24 cellular contexts compared by ENCODE assay signal in genomic region chr9:18228101-18228500, GRCh38.
"Had no signal": no experiment of that assay in that cellular context is flagged by ENCODE, and none has a peak within 500 bp of the region (broad histone marks: within the 10 kb centered on the region; RNA-seq: fewer than 3 reads in every experiment).

No MANE protein-coding gene starts in this region.

- DNase-seq: natural killer cell; occipital lobe; ovary; posterior cingulate gyrus; psoas muscle; right cardiac atrium; right lobe of liver; sigmoid colon; small intestine; stimulated activated CD4-positive, alpha-beta T cell treated with anti-CD3 and anti-CD28 coated beads, Interleukin-15, amount 100 ng/mL, for 24 hours; stimulated activated CD4-positive, alpha-beta T cell treated with anti-CD3 and anti-CD28 coated beads, Interleukin-2, amount 100 ng/mL, for 24 hours; stimulated activated CD4-positive, alpha-beta T cell treated with anti-CD3 and anti-CD28 coated beads, Interleukin-2, amount 100 ng/mL, for 48 hours; stimulated activated CD4-positive, alpha-beta T cell treated with anti-CD3 and anti-CD28 coated beads, Interleukin-4, amount 100 ng/mL, for 24 hours; stimulated activated naive B cell treated with anti-CD40 and anti-IgM and Interleukin-4, amounts not matched to agents 10 μg/mL and 1 μg/mL and 100 μg/mL, for 72 hours; stimulated activated naive CD4-positive, alpha-beta T cell treated with Interleukin-2 at 50 U/mL for 16 hours; stomach; tibial artery; transverse colon; upper lobe of left lung had no signal

- H3K27me3 ChIP-seq: neural progenitor cell, ovary, right lobe of liver, sigmoid colon, stomach, tibial artery, transverse colon, upper lobe of left lung, vagina had no signal

- H3K9me3 ChIP-seq: ovary, psoas muscle, right lobe of liver, sigmoid colon, stomach, thoracic aorta, tibial artery, transverse colon, upper lobe of left lung, vagina had no signal

- H3K79me2 ChIP-seq: parathyroid adenoma had no signal

- H3K4me3 ChIP-seq: neural progenitor cell, ovary, psoas muscle, right lobe of liver, sigmoid colon, stomach, thoracic aorta, tibial artery, transverse colon, upper lobe of left lung, vagina had no signal

- ATAC-seq: natural killer cell; psoas muscle; right cardiac atrium; right lobe of liver; stimulated activated effector memory CD8-positive, alpha-beta T cell treated with anti-CD3 and anti-CD28 coated beads, Interleukin-12 subunit alpha, Interleukin-12 subunit beta, amount 100 ng/mL, for 72 hours; stimulated activated naive B cell treated with anti-CD40 and anti-IgM and Interleukin-4, amounts not matched to agents 10 μg/mL and 1 μg/mL and 100 μg/mL, for 72 hours had no signal

- H3K27ac ChIP-seq: neural progenitor cell, ovary, parathyroid adenoma, psoas muscle, right lobe of liver, sigmoid colon, stomach, thoracic aorta, tibial artery, transverse colon, upper lobe of left lung, vagina had no signal

- H3K36me3 ChIP-seq: neural progenitor cell, ovary, right lobe of liver, sigmoid colon, stomach, thoracic aorta, tibial artery, transverse colon, upper lobe of left lung, vagina had no signal

- H2AFZ ChIP-seq: neural progenitor cell, parathyroid adenoma had no signal

- H3K4me1 ChIP-seq: neural progenitor cell, parathyroid adenoma, psoas muscle, right lobe of liver, sigmoid colon, stomach, tibial artery, transverse colon, upper lobe of left lung, vagina had no signal

- H3K9ac ChIP-seq: neural progenitor cell, parathyroid adenoma had no signal

- H3K4me2 ChIP-seq: neural progenitor cell had no signal
